2 cellular contexts compared by ENCODE assay signal in genomic region chrX:40773188-40773587, GRCh38.
TF ChIP-seq lines count a peak whose summit lies in the region.

No MANE protein-coding gene starts in this region.

TF ChIP-seq in liver, 16 proteins besides CTCF, POLR2A, EP300 and RAD21:
- no peak for TF ChIP-seq HNF4G (IDR thresholded peaks at IDR 0.05)
- no peak for TF ChIP-seq NR2F2 (IDR thresholded peaks at IDR 0.05)
- TF ChIP-seq GABPA (IDR thresholded peaks at IDR 0.05 in 1 of 2, conservative IDR thresholded peaks at IDR 0.05 in 1 of 2): no peak
- TF ChIP-seq REST (IDR thresholded peaks at IDR 0.05): no peak
- TF ChIP-seq HNF4A (conservative IDR thresholded peaks at IDR 0.05): no peak
- TF ChIP-seq JUND (IDR thresholded peaks at IDR 0.05): no peak
- TF ChIP-seq TAF1 (conservative IDR thresholded peaks at IDR 0.05): no peak
- TF ChIP-seq EGR1 (IDR thresholded peaks at IDR 0.05; ENCODE audit: low read depth in 2 of 2): no peak
- TF ChIP-seq FOXA1 (IDR thresholded peaks at IDR 0.05): no peak
- peak; percentile 47 for TF ChIP-seq FOXA2 (IDR thresholded peaks at IDR 0.05)
- TF ChIP-seq ZBTB33 (IDR thresholded peaks at IDR 0.05): no peak
- no peak for TF ChIP-seq YY1 (IDR thresholded peaks at IDR 0.05)
- peak; percentile 22 for TF ChIP-seq SP1 (IDR thresholded peaks at IDR 0.05)
- peak in 1 of 2 donors; percentile 9 for TF ChIP-seq RXRA (IDR thresholded peaks at IDR 0.05)
- TF ChIP-seq ATF3 (IDR thresholded peaks at IDR 0.05): no peak
- TF ChIP-seq MAX (IDR thresholded peaks at IDR 0.05): no peak

TF ChIP-seq in HepG2, 621 proteins besides CTCF, POLR2A, EP300 and RAD21:
- no peak for TF ChIP-seq NR0B2 (CRISPR knock-in tag; IDR thresholded peaks at IDR 0.05)
